22 cellular contexts compared by ENCODE assay signal in genomic region chr6:32752580-32752979, GRCh38. TPM values are rescaled to one million over a fixed set of nuclear protein-coding genes. Genes with fewer than 3 reads are reported as not detected.
A peak's percentile ranks its signal among the peaks of the same experiment; 100 is the strongest.
DNase-seq lines count a peak whose midpoint lies in the region; ATAC-seq and TF ChIP-seq lines count a peak whose summit lies in the region.
"Had no signal": no experiment of that assay in that cellular context is flagged by ENCODE, and none has a peak within 500 bp of the region (broad histone marks: within the 10 kb centered on the region; RNA-seq: fewer than 3 reads in every experiment).

No MANE protein-coding gene starts in this region.

- no peak overlapping the region for H3K27ac ChIP-seq in upper lobe of right lung

- no peak for TF ChIP-seq CTCF in fibroblast of pulmonary artery (IDR thresholded peaks at IDR 0.05; ENCODE audit: low read length, missing control alignments)
- TF ChIP-seq CTCF in upper lobe of right lung (IDR thresholded peaks at IDR 0.05): no peak

- no peak overlapping the region for H3K4me3 ChIP-seq in fibroblast of pulmonary artery (replicated peaks; ENCODE audit: low read depth, low read length)
- no peak overlapping the region for H3K4me3 ChIP-seq in upper lobe of right lung

- intact Hi-C loops in upper lobe of right lung (cut with DNase I): no loop called here

- no peaks in the 10 kb centered on the region for H3K9me3 ChIP-seq in upper lobe of right lung

- peak; percentile 67 for DNase-seq in H4 (ENCODE audit: low spot score)
- peak; percentile 9 for DNase-seq in NCI-H69 (lab: John Stamatoyannopoulos, UW)
- DNase-seq in fibroblast of pulmonary artery (ENCODE audit: low read depth): peak; percentile 67
- DNase-seq in upper lobe of right lung: no peak
- DNase-seq in DMS153 treated with DMSO at 0.1 percent for 48 hours (lab: John Stamatoyannopoulos, UW; ENCODE audit: unreplicated experiment): no peak
- DNase-seq: activated CD4-positive, CD25-positive, alpha-beta regulatory T cell treated with anti-CD3 and anti-CD28 coated beads, Interleukin-2, amount 50 U/mL, for 72 hours; activated naive CD4-positive, alpha-beta T cell treated with anti-CD3 and anti-CD28 coated beads for 36 hours; activated T-cell treated with anti-CD3 and anti-CD28 coated beads, Interleukin-2, amount 50 U/mL, for 48 hours; CD8-positive, alpha-beta T cell; central memory CD4-positive, alpha-beta T cell; DND-41; glutamatergic neuron; HFFc6; KBM-7; NCI-H1092 treated with DMSO at 0.1 percent for 48 hours; NCI-H2081; NCI-H510A; nephron progenitor cell had no signal

- peaks cover 17% of the 10 kb centered on the region for H3K27me3 ChIP-seq in upper lobe of right lung

- no peaks in the 10 kb centered on the region for H3K36me3 ChIP-seq in upper lobe of right lung

- H3K4me1 ChIP-seq in upper lobe of right lung: no peaks in the 10 kb centered on the region

- ATAC-seq in upper lobe of right lung (peak; percentile 64), HG03045 (IDR thresholded peaks at IDR 0.05; ENCODE audit: unreplicated experiment) (no peak), HG02763 (IDR thresholded peaks at IDR 0.05; ENCODE audit: unreplicated experiment) (no peak)
- ATAC-seq: CD8-positive, alpha-beta T cell; stimulated activated memory B cell treated with anti-CD40 and anti-IgM and Interleukin-4, amounts not matched to agents 10 μg/mL and 1 μg/mL and 100 μg/mL, for 72 hours had no signal

RNA-seq across cellular contexts. Expression of gene HLA-DQB2, which starts 10.8 kb away (rescaled TPM):
- total RNA-seq in H4 (2014; rRNA removed; shearing (Covaris generic)): not detected in 2 replicates
- 62.8 TPM for total RNA-seq in upper lobe of right lung
- total RNA-seq: activated naive CD4-positive, alpha-beta T cell treated with anti-CD3 and anti-CD28 coated beads for 36 hours; HFFc6; mesothelial cell of epicardium had no signal

RNA-seq across cellular contexts. Expression of gene HLA-DQA2, which starts 11.4 kb away (rescaled TPM):
- not detected in 2 replicates for total RNA-seq in H4 (2014; rRNA removed; shearing (Covaris generic))
- 51.7 TPM for total RNA-seq in upper lobe of right lung
- total RNA-seq: activated naive CD4-positive, alpha-beta T cell treated with anti-CD3 and anti-CD28 coated beads for 36 hours; HFFc6; mesothelial cell of epicardium had no signal

Comparison
In these comparisons a context has a peak if more than half of its experiments do, and no peak if none do; other contexts are left out.
1. DNase-seq: peak in H4 (single experiment), NCI-H69 (single experiment) and fibroblast of pulmonary artery (single experiment); none in upper lobe of right lung (single experiment) and DMS153 treated with DMSO at 0.1 percent for 48 hours (single experiment).
2. RNA of gene HLA-DQB2, which starts 10.8 kb away (total RNA-seq): 62.8 TPM in upper lobe of right lung (single experiment); not detected in H4; every median in the first group is over 10 times any median in the second.
3. RNA of gene HLA-DQA2, which starts 11.4 kb away (total RNA-seq): 51.7 TPM in upper lobe of right lung (single experiment); not detected in H4; every median in the first group is over 10 times any median in the second.